1 cellular context compared by ENCODE assay signal in genomic region chr17:12789075-12789975, GRCh38.
TF ChIP-seq lines count a peak whose summit lies in the region.

A gene with protein sequence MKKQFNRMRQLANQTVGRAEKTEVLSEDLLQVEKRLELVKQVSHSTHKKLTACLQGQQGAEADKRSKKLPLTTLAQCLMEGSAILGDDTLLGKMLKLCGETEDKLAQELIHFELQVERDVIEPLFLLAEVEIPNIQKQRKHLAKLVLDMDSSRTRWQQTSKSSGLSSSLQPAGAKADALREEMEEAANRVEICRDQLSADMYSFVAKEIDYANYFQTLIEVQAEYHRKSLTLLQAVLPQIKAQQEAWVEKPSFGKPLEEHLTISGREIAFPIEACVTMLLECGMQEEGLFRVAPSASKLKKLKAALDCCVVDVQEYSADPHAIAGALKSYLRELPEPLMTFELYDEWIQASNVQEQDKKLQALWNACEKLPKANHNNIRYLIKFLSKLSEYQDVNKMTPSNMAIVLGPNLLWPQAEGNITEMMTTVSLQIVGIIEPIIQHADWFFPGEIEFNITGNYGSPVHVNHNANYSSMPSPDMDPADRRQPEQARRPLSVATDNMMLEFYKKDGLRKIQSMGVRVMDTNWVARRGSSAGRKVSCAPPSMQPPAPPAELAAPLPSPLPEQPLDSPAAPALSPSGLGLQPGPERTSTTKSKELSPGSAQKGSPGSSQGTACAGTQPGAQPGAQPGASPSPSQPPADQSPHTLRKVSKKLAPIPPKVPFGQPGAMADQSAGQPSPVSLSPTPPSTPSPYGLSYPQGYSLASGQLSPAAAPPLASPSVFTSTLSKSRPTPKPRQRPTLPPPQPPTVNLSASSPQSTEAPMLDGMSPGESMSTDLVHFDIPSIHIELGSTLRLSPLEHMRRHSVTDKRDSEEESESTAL (plus strand): TSS chr17:12789498. CDS start chr17:12789839, 341 bp downstream.

TF ChIP-seq in HepG2, 621 proteins besides CTCF, POLR2A, EP300 and RAD21 (continued from another document and continues in another):
- TF ChIP-seq ZNF687 (CRISPR knock-in tag; IDR thresholded peaks at IDR 0.05), result peak; percentile 66
- peak; percentile 14; the same call in 1 of the 2 replicates for TF ChIP-seq SAP130 (CRISPR knock-in tag; IDR thresholded peaks at IDR 0.05; ENCODE audit: low read depth)
- TF ChIP-seq, protein P1, sequence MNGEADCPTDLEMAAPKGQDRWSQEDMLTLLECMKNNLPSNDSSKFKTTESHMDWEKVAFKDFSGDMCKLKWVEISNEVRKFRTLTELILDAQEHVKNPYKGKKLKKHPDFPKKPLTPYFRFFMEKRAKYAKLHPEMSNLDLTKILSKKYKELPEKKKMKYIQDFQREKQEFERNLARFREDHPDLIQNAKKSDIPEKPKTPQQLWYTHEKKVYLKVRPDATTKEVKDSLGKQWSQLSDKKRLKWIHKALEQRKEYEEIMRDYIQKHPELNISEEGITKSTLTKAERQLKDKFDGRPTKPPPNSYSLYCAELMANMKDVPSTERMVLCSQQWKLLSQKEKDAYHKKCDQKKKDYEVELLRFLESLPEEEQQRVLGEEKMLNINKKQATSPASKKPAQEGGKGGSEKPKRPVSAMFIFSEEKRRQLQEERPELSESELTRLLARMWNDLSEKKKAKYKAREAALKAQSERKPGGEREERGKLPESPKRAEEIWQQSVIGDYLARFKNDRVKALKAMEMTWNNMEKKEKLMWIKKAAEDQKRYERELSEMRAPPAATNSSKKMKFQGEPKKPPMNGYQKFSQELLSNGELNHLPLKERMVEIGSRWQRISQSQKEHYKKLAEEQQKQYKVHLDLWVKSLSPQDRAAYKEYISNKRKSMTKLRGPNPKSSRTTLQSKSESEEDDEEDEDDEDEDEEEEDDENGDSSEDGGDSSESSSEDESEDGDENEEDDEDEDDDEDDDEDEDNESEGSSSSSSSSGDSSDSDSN (CRISPR knock-in tag; IDR thresholded peaks at IDR 0.05), result peak; percentile 56; the same call in 1 of the 2 replicates
- TF ChIP-seq ATF7-NPFF (CRISPR knock-in tag; IDR thresholded peaks at IDR 0.05; ENCODE audit: low read depth), result 0 out of 2 replicates have a peak, but pooled peaks have one; percentile 27
- TF ChIP-seq ZNF383 (CRISPR knock-in tag; IDR thresholded peaks at IDR 0.05; ENCODE audit: borderline replicate concordance), result no peak
- no peak for TF ChIP-seq ZSCAN9 (CRISPR knock-in tag; IDR thresholded peaks at IDR 0.05; ENCODE audit: borderline replicate concordance)
- TF ChIP-seq IKZF1 (IDR thresholded peaks at IDR 0.05), result no peak
- TF ChIP-seq SUZ12 (IDR thresholded peaks at IDR 0.05; ENCODE audit: low read depth, low read length), result peak; percentile 74
- TF ChIP-seq SRSF4 (IDR thresholded peaks at IDR 0.05; ENCODE audit: low read depth, low read length, poor library complexity, severe bottlenecking), result no peak
- TF ChIP-seq ARID2 (CRISPR knock-in tag; IDR thresholded peaks at IDR 0.05; ENCODE audit: borderline replicate concordance), result no peak
- TF ChIP-seq SKI (IDR thresholded peaks at IDR 0.05; ENCODE audit: partially characterized antibody), result peak; percentile 79
- TF ChIP-seq, protein P2, sequence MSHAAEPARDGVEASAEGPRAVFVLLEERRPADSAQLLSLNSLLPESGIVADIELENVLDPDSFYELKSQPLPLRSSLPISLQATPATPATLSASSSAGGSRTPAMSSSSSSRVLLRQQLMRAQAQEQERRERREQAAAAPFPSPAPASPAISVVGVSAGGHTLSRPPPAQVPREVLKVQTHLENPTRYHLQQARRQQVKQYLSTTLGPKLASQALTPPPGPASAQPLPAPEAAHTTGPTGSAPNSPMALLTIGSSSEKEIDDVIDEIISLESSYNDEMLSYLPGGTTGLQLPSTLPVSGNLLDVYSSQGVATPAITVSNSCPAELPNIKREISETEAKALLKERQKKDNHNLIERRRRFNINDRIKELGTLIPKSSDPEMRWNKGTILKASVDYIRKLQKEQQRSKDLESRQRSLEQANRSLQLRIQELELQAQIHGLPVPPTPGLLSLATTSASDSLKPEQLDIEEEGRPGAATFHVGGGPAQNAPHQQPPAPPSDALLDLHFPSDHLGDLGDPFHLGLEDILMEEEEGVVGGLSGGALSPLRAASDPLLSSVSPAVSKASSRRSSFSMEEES (CRISPR knock-in tag; IDR thresholded peaks at IDR 0.05), result no peak
- no peak for TF ChIP-seq CREB3 (CRISPR knock-in tag; IDR thresholded peaks at IDR 0.05)
- peak; percentile 30 for TF ChIP-seq HNRNPLL (IDR thresholded peaks at IDR 0.05; ENCODE audit: low read depth, low read length, poor library complexity, severe bottlenecking)
- TF ChIP-seq, protein P3, sequence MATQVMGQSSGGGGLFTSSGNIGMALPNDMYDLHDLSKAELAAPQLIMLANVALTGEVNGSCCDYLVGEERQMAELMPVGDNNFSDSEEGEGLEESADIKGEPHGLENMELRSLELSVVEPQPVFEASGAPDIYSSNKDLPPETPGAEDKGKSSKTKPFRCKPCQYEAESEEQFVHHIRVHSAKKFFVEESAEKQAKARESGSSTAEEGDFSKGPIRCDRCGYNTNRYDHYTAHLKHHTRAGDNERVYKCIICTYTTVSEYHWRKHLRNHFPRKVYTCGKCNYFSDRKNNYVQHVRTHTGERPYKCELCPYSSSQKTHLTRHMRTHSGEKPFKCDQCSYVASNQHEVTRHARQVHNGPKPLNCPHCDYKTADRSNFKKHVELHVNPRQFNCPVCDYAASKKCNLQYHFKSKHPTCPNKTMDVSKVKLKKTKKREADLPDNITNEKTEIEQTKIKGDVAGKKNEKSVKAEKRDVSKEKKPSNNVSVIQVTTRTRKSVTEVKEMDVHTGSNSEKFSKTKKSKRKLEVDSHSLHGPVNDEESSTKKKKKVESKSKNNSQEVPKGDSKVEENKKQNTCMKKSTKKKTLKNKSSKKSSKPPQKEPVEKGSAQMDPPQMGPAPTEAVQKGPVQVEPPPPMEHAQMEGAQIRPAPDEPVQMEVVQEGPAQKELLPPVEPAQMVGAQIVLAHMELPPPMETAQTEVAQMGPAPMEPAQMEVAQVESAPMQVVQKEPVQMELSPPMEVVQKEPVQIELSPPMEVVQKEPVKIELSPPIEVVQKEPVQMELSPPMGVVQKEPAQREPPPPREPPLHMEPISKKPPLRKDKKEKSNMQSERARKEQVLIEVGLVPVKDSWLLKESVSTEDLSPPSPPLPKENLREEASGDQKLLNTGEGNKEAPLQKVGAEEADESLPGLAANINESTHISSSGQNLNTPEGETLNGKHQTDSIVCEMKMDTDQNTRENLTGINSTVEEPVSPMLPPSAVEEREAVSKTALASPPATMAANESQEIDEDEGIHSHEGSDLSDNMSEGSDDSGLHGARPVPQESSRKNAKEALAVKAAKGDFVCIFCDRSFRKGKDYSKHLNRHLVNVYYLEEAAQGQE (IDR thresholded peaks at IDR 0.05; ENCODE audit: borderline replicate concordance in 1 of 2, low read depth in 1 of 2, low read length in 2 of 2), result peak in 1 of 2 experiments; percentile 24; a peak in 1 of 4 replicates
- no peak for TF ChIP-seq TBX3 (IDR thresholded peaks at IDR 0.05; ENCODE audit: borderline replicate concordance)
- no peak; the same call in 1 of the 2 replicates for TF ChIP-seq ZSCAN25 (CRISPR knock-in tag; IDR thresholded peaks at IDR 0.05)
- TF ChIP-seq SNAPC2 (CRISPR knock-in tag; IDR thresholded peaks at IDR 0.05), result no peak
- TF ChIP-seq DMAP1 (CRISPR knock-in tag; IDR thresholded peaks at IDR 0.05), result 0 out of 2 replicates have a peak, but pooled peaks have one; percentile 14
- 0 out of 2 replicates have a peak, but pooled peaks have one; percentile 34 for TF ChIP-seq ZNF501 (CRISPR knock-in tag; IDR thresholded peaks at IDR 0.05)
- 0 out of 2 replicates have a peak, but pooled peaks have one; percentile 47 for TF ChIP-seq SALL2 (CRISPR knock-in tag; IDR thresholded peaks at IDR 0.05)
- TF ChIP-seq THAP11 (CRISPR knock-in tag; IDR thresholded peaks at IDR 0.05), result peak; percentile 99
- 0 out of 2 replicates have a peak, but pooled peaks have one; percentile 32 for TF ChIP-seq SALL1 (CRISPR knock-in tag; IDR thresholded peaks at IDR 0.05)
- peak; percentile 52; the same call in 1 of the 2 replicates for TF ChIP-seq ZBED4 (CRISPR knock-in tag; IDR thresholded peaks at IDR 0.05; ENCODE audit: borderline replicate concordance)
- no peak for TF ChIP-seq ZNF253 (CRISPR knock-in tag; IDR thresholded peaks at IDR 0.05; ENCODE audit: borderline replicate concordance)
- no peak for TF ChIP-seq NFE2L1 (CRISPR knock-in tag; IDR thresholded peaks at IDR 0.05; ENCODE audit: borderline replicate concordance)
- TF ChIP-seq ZNF225 (CRISPR knock-in tag; IDR thresholded peaks at IDR 0.05), result 0 out of 2 replicates have a peak, but pooled peaks have one; percentile 12
- peak; percentile 38; the same call in 1 of the 2 replicates for TF ChIP-seq KDM2A (CRISPR knock-in tag; IDR thresholded peaks at IDR 0.05; ENCODE audit: borderline replicate concordance, low read depth)
- TF ChIP-seq AGO1 (IDR thresholded peaks at IDR 0.05; ENCODE audit: low read depth, low read length, poor library complexity, severe bottlenecking), result peak; percentile 33
- TF ChIP-seq CENPX (CRISPR knock-in tag; IDR thresholded peaks at IDR 0.05), result no peak
- TF ChIP-seq, protein P4, sequence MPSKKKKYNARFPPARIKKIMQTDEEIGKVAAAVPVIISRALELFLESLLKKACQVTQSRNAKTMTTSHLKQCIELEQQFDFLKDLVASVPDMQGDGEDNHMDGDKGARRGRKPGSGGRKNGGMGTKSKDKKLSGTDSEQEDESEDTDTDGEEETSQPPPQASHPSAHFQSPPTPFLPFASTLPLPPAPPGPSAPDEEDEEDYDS (CRISPR knock-in tag; IDR thresholded peaks at IDR 0.05), result peak; percentile 26; the same call in 1 of the 2 replicates
- peak; percentile 34 for TF ChIP-seq SP4 (CRISPR knock-in tag; IDR thresholded peaks at IDR 0.05)
- TF ChIP-seq RNF2 (conservative IDR thresholded peaks at IDR 0.05; ENCODE audit: low read depth), result peak; percentile 53; the same call in 1 of the 2 replicates
- no peak for TF ChIP-seq RCOR2 (CRISPR knock-in tag; IDR thresholded peaks at IDR 0.05)
- peak; percentile 37 for TF ChIP-seq HNF4A (CRISPR knock-in tag; IDR thresholded peaks at IDR 0.05)
